In the genomic region with DNA sequence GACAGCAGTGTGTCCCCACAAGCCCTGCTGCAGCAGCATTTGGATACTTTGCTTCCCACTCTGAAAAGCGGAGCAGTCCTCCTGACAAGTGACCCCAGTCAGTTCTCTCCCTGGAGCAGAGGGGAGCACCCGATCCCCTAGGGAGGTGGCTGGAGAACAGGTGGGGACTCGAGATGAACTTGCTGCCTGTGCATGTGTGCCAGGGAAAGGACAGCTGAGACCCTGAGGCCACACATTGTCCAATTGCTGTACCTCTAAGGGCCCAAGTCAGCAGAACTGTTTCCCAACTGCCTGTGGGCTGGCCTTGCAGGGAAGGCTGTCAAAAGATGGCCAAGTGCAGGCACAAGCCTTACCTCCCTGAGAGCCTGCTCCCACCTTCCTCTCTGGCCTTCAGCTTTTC, we compare ENCODE assay signal across 23 cellular contexts.
"Had no signal": no experiment of that assay in that cellular context is flagged by ENCODE, and none has a peak within 500 bp of the region (broad histone marks: within the 10 kb centered on the region; RNA-seq: fewer than 3 reads in every experiment).

No MANE protein-coding gene starts in this region.

- H3K36me3 ChIP-seq: colonic mucosa had no signal

- DNase-seq: colonic mucosa; cortex of kidney; effector CD8-positive, alpha-beta T cell; effector memory CD8-positive, alpha-beta T cell; endodermal cell; erythroblast; foreskin keratinocyte; heart left ventricle; hypothalamus; left cardiac atrium; left lung; left ventricle myocardium superior; lower lobe of right lung; mesenchymal stem cell; mucosa of descending colon had no signal

- FAIRE-seq: endometrium, frontal cortex, islet of Langerhans, keratinocyte had no signal

- H3K4me3 ChIP-seq: colonic mucosa, gastroesophageal sphincter, heart left ventricle, hepatocyte, left lung, lower lobe of right lung, mucosa of descending colon had no signal

- H3K27ac ChIP-seq: colonic mucosa, epithelial cell of prostate, foreskin keratinocyte, gastroesophageal sphincter, heart left ventricle, hepatocyte, left lung, lower lobe of right lung had no signal

- H3K4me1 ChIP-seq: colonic mucosa, foreskin keratinocyte, gastroesophageal sphincter, heart left ventricle, left lung, lower lobe of right lung had no signal

- H2AFZ ChIP-seq: hepatocyte had no signal

- H3K9me3 ChIP-seq: colonic mucosa, gastroesophageal sphincter, heart left ventricle, left lung, lower lobe of right lung, mucosa of descending colon had no signal

- H3K4me2 ChIP-seq: hepatocyte had no signal

- H3K79me2 ChIP-seq: hepatocyte had no signal

- H3K27me3 ChIP-seq: colonic mucosa, foreskin keratinocyte, gastroesophageal sphincter, heart left ventricle, hepatocyte, left lung had no signal

- ATAC-seq: effector memory CD8-positive, alpha-beta T cell; esophagus mucosa; foreskin keratinocyte; gastroesophageal sphincter; heart left ventricle; left cardiac atrium; left lung; left ventricle myocardium superior; lower lobe of right lung; mucosa of descending colon had no signal
